8 cellular contexts compared by ENCODE assay signal in the genomic region with DNA sequence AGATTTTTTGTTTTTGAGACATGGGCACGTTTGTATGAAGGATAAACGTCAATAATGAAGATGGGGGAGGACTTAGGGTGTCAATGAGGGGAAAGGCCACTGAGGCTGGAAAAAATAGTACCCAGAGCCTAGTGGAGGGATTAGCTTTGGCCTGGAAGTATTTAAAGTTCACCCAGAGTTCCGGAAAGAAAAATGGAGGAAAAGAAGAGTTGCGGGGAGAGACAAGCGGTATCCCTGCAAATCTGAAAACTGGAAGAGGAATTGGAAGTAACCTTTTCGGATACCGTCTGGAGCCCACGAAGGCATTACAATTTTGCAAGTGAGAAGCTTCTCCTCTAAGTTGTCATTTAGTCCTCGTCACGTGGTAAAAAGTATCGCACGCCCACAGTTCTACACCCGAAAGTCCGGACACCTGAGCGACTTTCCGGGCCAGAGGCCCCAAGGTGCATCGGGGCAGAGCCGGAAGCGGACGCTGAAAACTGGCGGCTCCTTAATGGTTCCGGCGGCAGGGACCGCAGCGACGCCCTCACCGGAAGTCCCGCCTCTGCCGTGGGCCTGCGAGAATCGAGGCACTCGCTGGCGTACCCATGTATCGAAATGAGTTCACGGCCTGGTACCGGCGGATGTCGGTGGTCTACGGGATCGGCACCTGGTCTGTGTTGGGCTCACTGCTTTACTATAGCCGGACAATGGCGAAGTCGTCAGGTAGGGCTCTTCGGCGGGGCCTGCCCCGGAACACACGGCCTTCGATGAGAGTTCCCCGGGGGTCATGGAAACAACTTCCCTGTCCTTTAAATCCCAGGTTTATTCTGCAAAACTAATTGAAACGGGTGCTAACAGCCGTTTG. TPM values are rescaled to one million over a fixed set of nuclear protein-coding genes. Genes with fewer than 3 reads are reported as not detected.
DNase-seq lines count a peak whose midpoint lies in the region; TF ChIP-seq lines count a peak whose summit lies in the region.

A gene with protein sequence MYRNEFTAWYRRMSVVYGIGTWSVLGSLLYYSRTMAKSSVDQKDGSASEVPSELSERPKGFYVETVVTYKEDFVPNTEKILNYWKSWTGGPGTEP (plus strand): TSS at position 541 of the 847 bp plus-strand sequence. CDS start 47 bp downstream, at position 588.

- H3K23me2 ChIP-seq in H9 (ENCODE audit: insufficient read length, low read depth, low read length, poor library complexity, severe bottlenecking): peaks cover 7% of the 10 kb centered on the region

- H3K4me3 ChIP-seq in MG63 (peak within 1 kb of the TSS; percentile 87), neural cell (ENCODE audit: low read length) (peak within 1 kb of the TSS; percentile 82), stomach (peak within 1 kb of the TSS; percentile 51 to 86 (median 65))

- peaks cover 5% of the 10 kb centered on the region; the same call in 1 of the 2 replicates for H3K79me2 ChIP-seq in H9 (ENCODE audit: insufficient read depth, low read length)
- peaks cover 17% of the 10 kb centered on the region for H3K79me2 ChIP-seq in neural cell (replicated peaks; ENCODE audit: insufficient read depth, low read length)

- no peak within 1 kb of the TSS for H2BK5ac ChIP-seq in H9 (ENCODE audit: insufficient read length, low read length)

- H4K91ac ChIP-seq in H9 (ENCODE audit: insufficient read length, low read depth, low read length): no peak within 1 kb of the TSS

- no peak within 1 kb of the TSS for H3K23ac ChIP-seq in H9 (ENCODE audit: insufficient read length, low read depth, low read length)

- H3K9me3 ChIP-seq in H9 (ENCODE audit: control insufficient read depth, low read depth, low read length) (no peaks in the 10 kb centered on the region), MG63 (no peaks in the 10 kb centered on the region), neural cell (ENCODE audit: low read length) (no peaks in the 10 kb centered on the region), stomach (no peaks in the 10 kb centered on the region)

- no peaks in the 10 kb centered on the region for H3K9me3 Mint-ChIP-seq in H9

- H3T11ph ChIP-seq in H9 (ENCODE audit: low read length): no peak within 1 kb of the TSS

- H2BK15ac ChIP-seq in H9 (ENCODE audit: low read depth, low read length): no peak within 1 kb of the TSS

- peak; percentile 15 for TF ChIP-seq RAD21 in neural cell (conservative IDR thresholded peaks at IDR 0.05)

- H3K36me3 ChIP-seq in MG63: peaks cover 3% of the 10 kb centered on the region
- no peaks in the 10 kb centered on the region for H3K36me3 ChIP-seq in neural cell (ENCODE audit: insufficient read depth, low read length)
- H3K36me3 ChIP-seq in stomach: peaks cover 13 to 42% (median 40%) of the 10 kb centered on the region in 4 donors

- H2AFZ ChIP-seq in H9 (ENCODE audit: low read length): peak within 1 kb of the TSS; percentile 79
- H2AFZ ChIP-seq in neural cell (ENCODE audit: low read depth, low read length): peak within 1 kb of the TSS; percentile 99

- TF ChIP-seq EP300 in neural cell (conservative IDR thresholded peaks at IDR 0.05; ENCODE audit: poor library complexity, severe bottlenecking): peak; percentile 43
- TF ChIP-seq EP300 in stomach (IDR thresholded peaks at IDR 0.05): no peak

- no peak for TF ChIP-seq CTCF in H9 (conservative IDR thresholded peaks at IDR 0.05)
- TF ChIP-seq CTCF in neural cell (IDR thresholded peaks at IDR 0.05; ENCODE audit: poor library complexity, severe bottlenecking): peak; percentile 10
- no peak for TF ChIP-seq CTCF in stomach (IDR thresholded peaks at IDR 0.05)

- no peaks in the 10 kb centered on the region for H3F3A ChIP-seq in neural cell (ENCODE audit: insufficient read depth, low read length, poor library complexity, severe bottlenecking)

- no peak within 1 kb of the TSS for H4K8ac ChIP-seq in H9 (replicated peaks; ENCODE audit: insufficient read length, low read depth, low read length)

- H3K27me3 Mint-ChIP-seq in H9 (ENCODE audit: low read depth): no peaks in the 10 kb centered on the region

- WGBS in H9 (ENCODE audit: extremely low coverage, insufficient read length, low lambda C conversion rate): no CpG with 5 or more reads among the region's 51 CpGs
- 0 to 1% (median 0%) methylated on average over 50 to 51 of the region's 51 CpGs for WGBS in stomach, 5 donors

- peak within 1 kb of the TSS; percentile 90; the same call in 1 of the 2 replicates for H3K14ac ChIP-seq in H9 (ENCODE audit: insufficient read depth, low read length)

- H3K4me1 ChIP-seq in H9 (ENCODE audit: insufficient read depth, low read length) (no peaks in the 10 kb centered on the region), stomach (peaks cover 0 to 26% (median 18%) of the 10 kb centered on the region in 4 donors)

- peak within 1 kb of the TSS; percentile 95 for H3K18ac ChIP-seq in H9 (ENCODE audit: insufficient read length, low read depth, low read length)

- no peak within 1 kb of the TSS for H2BK120ac ChIP-seq in H9 (ENCODE audit: low read depth, low read length, poor library complexity, severe bottlenecking)

- H4K5ac ChIP-seq in H9 (ENCODE audit: insufficient read length, low read depth, low read length): peak within 1 kb of the TSS; percentile 63

- no peak within 1 kb of the TSS for H2BK12ac ChIP-seq in H9 (ENCODE audit: insufficient read length, low read depth, low read length)

- H3K4ac ChIP-seq in H9 (ENCODE audit: low read depth, low read length): no peak within 1 kb of the TSS

- H3K36me3 Mint-ChIP-seq in H9 (ENCODE audit: insufficient read depth in 1 of 3, low read depth in 3 of 3): peaks cover 17 to 27% (median 26%) of the 10 kb centered on the region in 3 experiments; a peak in 6 of 7 replicates

- H3K27me3 ChIP-seq in H9 (ENCODE audit: insufficient read depth, low read length): no peaks in the 10 kb centered on the region
- H3K27me3 ChIP-seq in MG63: no peaks in the 10 kb centered on the region
- no peaks in the 10 kb centered on the region for H3K27me3 ChIP-seq in neural cell (ENCODE audit: insufficient read depth, low read depth, low read length)
- H3K27me3 ChIP-seq in stomach: no peaks in the 10 kb centered on the region

- no peaks in the 10 kb centered on the region for H3K79me1 ChIP-seq in H9 (ENCODE audit: insufficient read depth, low read depth, low read length, poor library complexity, severe bottlenecking)

- intact Hi-C loops in stomach (cut with DNase I; ENCODE audit: low total_unique reads): no loop called here

- DNase-seq in ELR (ENCODE audit: low read depth): peak; percentile 91
- peak; percentile 92 for DNase-seq in H9
- DNase-seq in MG63: peak; percentile 91
- DNase-seq in SHP77 treated with DMSO at 0.1 percent for 48 hours (lab: John Stamatoyannopoulos, UW): peak; percentile 93
- DNase-seq in activated effector memory CD4-positive, alpha-beta T cell treated with anti-CD3 and anti-CD28 coated beads, Interleukin-2, amount 50 U/mL, for 16 hours: peak; percentile 98
- peak; percentile 82 for DNase-seq in fibroblast of the conjunctiva (ENCODE audit: low read depth)
- DNase-seq in stomach: peak; percentile 94

- peak within 1 kb of the TSS; percentile 89 to 99 for H3K4me3 Mint-ChIP-seq in H9

- H3K9me2 ChIP-seq in neural cell (ENCODE audit: insufficient read depth, low read length): no peaks in the 10 kb centered on the region

- H3K27ac Mint-ChIP-seq in H9: peak within 1 kb of the TSS; percentile 82 to 99 (median 90)

- H2BK20ac ChIP-seq in H9 (ENCODE audit: low read depth, low read length, poor library complexity, severe bottlenecking): no peak within 1 kb of the TSS

- H4K20me1 ChIP-seq in H9 (ENCODE audit: control insufficient read depth, insufficient read depth, insufficient read length) (no peaks in the 10 kb centered on the region), neural cell (ENCODE audit: insufficient read depth) (no peaks in the 10 kb centered on the region)

- H3K4me1 Mint-ChIP-seq in H9: peaks cover 5 to 6% of the 10 kb centered on the region in 2 experiments; a peak in 1 of 4 replicates

- peak within 1 kb of the TSS; percentile 78 for H3K4me2 ChIP-seq in H9 (ENCODE audit: insufficient read depth, insufficient read length, low read length)
- peak within 1 kb of the TSS; percentile 97 for H3K4me2 ChIP-seq in neural cell (ENCODE audit: low read length)

- H3K27ac ChIP-seq in H9 (ENCODE audit: insufficient read length, low read depth, low read length) (peak within 1 kb of the TSS; percentile 29), neural cell (ENCODE audit: low read length) (peak within 1 kb of the TSS; percentile 79), stomach (peak within 1 kb of the TSS; percentile 85 to 91 (median 89))

- no peak within 1 kb of the TSS for H3K56ac ChIP-seq in H9 (ENCODE audit: insufficient read length, low read depth, low read length)

- TF ChIP-seq POLR2A in stomach (IDR thresholded peaks at IDR 0.05): no peak

- H3K9ac ChIP-seq in H9 (ENCODE audit: extremely low read depth, insufficient read length, low read length) (peak within 1 kb of the TSS; percentile 90), neural cell (ENCODE audit: low read length) (peak within 1 kb of the TSS; percentile 83)

- no peak within 1 kb of the TSS for H2AK5ac ChIP-seq in H9 (ENCODE audit: insufficient read length, low read length)

TF ChIP-seq in neural cell, 6 proteins besides CTCF, POLR2A, EP300 and RAD21 (continues in another document):
- peak; percentile 76 for TF ChIP-seq MXI1 (conservative IDR thresholded peaks at IDR 0.05; ENCODE audit: poor library complexity, severe bottlenecking)
- peak; percentile 90 for TF ChIP-seq POLR2AphosphoS5 (IDR thresholded peaks at IDR 0.05)
- no peak for TF ChIP-seq EZH2 (IDR thresholded peaks at IDR 0.05; ENCODE audit: borderline replicate concordance, insufficient read depth, low read length, poor library complexity, severe bottlenecking)
- TF ChIP-seq TAF1 (IDR thresholded peaks at IDR 0.05; ENCODE audit: low read depth): peak; percentile 62

RNA-seq across cellular contexts. Expression of the gene that starts here (rescaled TPM):
- total RNA-seq in H9 (2021): 66.5 and 75.9 TPM in 2 replicates
- total RNA-seq in MG63 (2014; rRNA removed; shearing (Covaris generic); ENCODE audit: low replicate concordance): 32.8 and 200 TPM in 2 replicates
- 150 and 215 TPM in 2 replicates for polyA plus RNA-seq in neural cell
- 64.8 and 85.0 TPM in 2 replicates for polyA minus RNA-seq in neural cell
- total RNA-seq in stomach: 100 to 1,000 TPM in 4 of 5 donors, 10 to 100 TPM in 1; 29.2 to 139 (median 114) TPM
- polyA plus RNA-seq in stomach: 100 to 1,000 TPM; 176 to 187 (median 178) TPM

Comparison
In these comparisons a context has a peak if more than half of its experiments do, and no peak if none do; other contexts are left out.
1. Peak in every context shown above with its lines: DNase-seq, H3K4me3 ChIP-seq and H3K27ac ChIP-seq.
2. H3K27ac ChIP-seq: peak in every context shown above with its lines; median percentile 89 in stomach; 79 in neural cell; 29 in H9.